13 cellular contexts compared by ENCODE assay signal in the genomic region with DNA sequence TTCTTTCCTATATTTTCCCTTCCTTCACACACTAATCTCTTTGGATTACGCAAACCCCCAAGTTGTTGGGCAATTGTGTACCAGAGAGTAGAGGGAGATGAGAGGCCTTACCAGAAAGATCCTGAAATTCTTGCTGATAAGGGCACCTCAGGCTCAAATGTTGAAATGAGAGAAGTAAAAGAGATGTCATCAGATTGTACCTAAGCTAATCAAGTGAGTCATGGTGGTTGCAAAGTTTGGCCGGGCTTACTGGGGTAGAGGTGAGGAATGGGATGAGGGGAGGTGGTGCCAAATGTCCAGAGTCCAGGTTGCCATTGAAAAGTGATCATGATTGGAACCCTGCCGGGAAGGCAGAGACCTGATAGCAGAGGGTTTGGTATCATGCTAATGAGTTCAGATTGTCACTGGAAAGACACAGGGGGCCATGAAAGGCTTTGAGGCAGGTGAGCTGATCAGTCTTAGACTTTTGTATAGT. TPM values are rescaled to one million over a fixed set of nuclear protein-coding genes. Genes with fewer than 3 reads are reported as not detected.
DNase-seq lines count a peak whose midpoint lies in the region; ATAC-seq and TF ChIP-seq lines count a peak whose summit lies in the region.
"Had no signal": no experiment of that assay in that cellular context is flagged by ENCODE, and none has a peak within 500 bp of the region (broad histone marks: within the 10 kb centered on the region; RNA-seq: fewer than 3 reads in every experiment).

No MANE protein-coding gene starts in this region.

- H3K27me3 ChIP-seq in breast epithelium (no peaks in the 10 kb centered on the region), left lung (no peaks in the 10 kb centered on the region), upper lobe of right lung (no peaks in the 10 kb centered on the region)
- no peaks in the 10 kb centered on the region for H3K27me3 ChIP-seq in CD4-positive, alpha-beta memory T cell (ENCODE audit: insufficient read depth, low read length)
- H3K27me3 ChIP-seq: foreskin keratinocyte had no signal

- H3K36me3 ChIP-seq in breast epithelium (no peaks in the 10 kb centered on the region), left lung (no peaks in the 10 kb centered on the region), upper lobe of right lung (no peaks in the 10 kb centered on the region)
- H3K36me3 ChIP-seq in CD4-positive, alpha-beta memory T cell (ENCODE audit: insufficient read depth, low read length), result no peaks in the 10 kb centered on the region

- H3K9me3 Mint-ChIP-seq in MCF 10A (ENCODE audit: unreplicated experiment), result no peaks in the 10 kb centered on the region
- H3K9me3 Mint-ChIP-seq in CD4-positive, alpha-beta memory T cell, result no peaks in the 10 kb centered on the region

- no peaks in the 10 kb centered on the region for H3K27me3 Mint-ChIP-seq in MCF 10A (ENCODE audit: insufficient read depth, unreplicated experiment)
- no peaks in the 10 kb centered on the region for H3K27me3 Mint-ChIP-seq in CD4-positive, alpha-beta memory T cell

- peak overlapping the region; percentile 10 for H3K27ac Mint-ChIP-seq in MCF 10A (ENCODE audit: low read depth, unreplicated experiment)
- H3K27ac Mint-ChIP-seq in CD4-positive, alpha-beta memory T cell, result peak overlapping the region in 1 of 7 donors; percentile 16

- CTCF ChIA-PET in MCF 10A (lab: Yijun Ruan, JAX), result interaction anchor here (0.6 to 1.0 kb wide), 2 partner anchors 9 to 165 kb away, joined by 3 to 6 read pairs; no protein-coding TSS in a partner anchor
- CTCF ChIA-PET in CD4-positive, alpha-beta memory T cell (lab: Charles Lee; ENCODE audit: partially characterized antibody), result no interaction called here

- no peak overlapping the region for H3K4me3 ChIP-seq in breast epithelium
- H3K4me3 ChIP-seq in left lung, result no peak overlapping the region
- H3K4me3 ChIP-seq in upper lobe of right lung, result no peak overlapping the region
- H3K4me3 ChIP-seq in CD4-positive, alpha-beta memory T cell (ENCODE audit: low read length in 2 of 2), result no peak overlapping the region

- intact Hi-C loops in MCF 10A (cut with micrococcal nuclease) (no loop called here), breast epithelium (cut with DNase I; ENCODE audit: low total_unique reads) (no loop called here), left lung (cut with DNase I) (no loop called here), upper lobe of right lung (cut with DNase I) (no loop called here)
- intact Hi-C loops in CD4-positive, alpha-beta memory T cell (cut with micrococcal nuclease), result no loop called here

- DNase-seq in MCF 10A (ENCODE audit: unreplicated experiment) (peak; percentile 97), breast epithelium (ENCODE audit: low spot score in 2 of 2) (no peak), astrocyte of the hippocampus (ENCODE audit: low read depth, low spot score) (peak; percentile 51), left lung (peak in 1 of 2 donors; percentile 51), upper lobe of right lung (peak; percentile 63)
- DNase-seq in stimulated activated CD4-positive, alpha-beta T cell treated with anti-CD3 and anti-CD28 coated beads, Interleukin-2, amount 100 ng/mL, for 48 hours, result no peak
- no peak for DNase-seq in CD4-positive, alpha-beta memory T cell
- DNase-seq: activated CD4-positive, CD25-positive, alpha-beta regulatory T cell treated with anti-CD3 and anti-CD28 coated beads, Interleukin-2, amount 50 U/mL, for 72 hours; amygdala; stimulated activated CD4-positive, alpha-beta T cell treated with anti-CD3 and anti-CD28 coated beads, Interleukin-4, amount 100 ng/mL, for 24 hours had no signal

- peak overlapping the region; percentile 0 for H3K4me3 Mint-ChIP-seq in MCF 10A (ENCODE audit: unreplicated experiment)
- no peak overlapping the region for H3K4me3 Mint-ChIP-seq in CD4-positive, alpha-beta memory T cell

- H3K9me3 ChIP-seq in breast epithelium (no peaks in the 10 kb centered on the region), left lung (no peaks in the 10 kb centered on the region), upper lobe of right lung (no peaks in the 10 kb centered on the region)
- H3K9me3 ChIP-seq in CD4-positive, alpha-beta memory T cell (ENCODE audit: control insufficient read depth in 1 of 2, low read length in 2 of 2), result no peaks in the 10 kb centered on the region

- POLR2A ChIA-PET in MCF 10A (lab: Yijun Ruan, JAX), result interaction anchor here (0.6 to 3.7 kb wide), 13 partner anchors 10 to 435 kb away, joined by 3 to 29 read pairs (median 5); a partner anchor contains a TSS
- POLR2A ChIA-PET in CD4-positive, alpha-beta memory T cell (lab: Charles Lee; ENCODE audit: partially characterized antibody), result no interaction called here

- no TSS peak for BruUV-seq in MCF 10A (replicated peaks; lab: Mats Ljungman, UMichigan)

- peaks cover 36% of the 10 kb centered on the region for H3K4me1 Mint-ChIP-seq in MCF 10A (ENCODE audit: insufficient read depth, unreplicated experiment)
- no peaks in the 10 kb centered on the region for H3K4me1 Mint-ChIP-seq in CD4-positive, alpha-beta memory T cell

- ATAC-seq in left lung, result peak; percentile 76
- ATAC-seq in upper lobe of right lung, result peak; percentile 80
- no peak for ATAC-seq in HG03280 (IDR thresholded peaks at IDR 0.05; ENCODE audit: unreplicated experiment)
- ATAC-seq: foreskin keratinocyte had no signal

- H3K27ac ChIP-seq in breast epithelium, result no peak overlapping the region
- H3K27ac ChIP-seq in left lung, result peak overlapping the region; percentile 59 to 67
- H3K27ac ChIP-seq in upper lobe of right lung, result peak overlapping the region; percentile 66
- no peak overlapping the region for H3K27ac ChIP-seq in CD4-positive, alpha-beta memory T cell (ENCODE audit: low read depth, low read length)
- H3K27ac ChIP-seq: foreskin keratinocyte had no signal

- no peaks in the 10 kb centered on the region for H3K36me3 Mint-ChIP-seq in MCF 10A (ENCODE audit: insufficient read depth, unreplicated experiment)
- H3K36me3 Mint-ChIP-seq in CD4-positive, alpha-beta memory T cell, result no peaks in the 10 kb centered on the region

- TF ChIP-seq CTCF in MCF 10A (IDR thresholded peaks at IDR 0.05; ENCODE audit: unreplicated experiment) (no peak), breast epithelium (IDR thresholded peaks at IDR 0.05) (no peak), left lung (IDR thresholded peaks at IDR 0.05) (no peak), upper lobe of right lung (IDR thresholded peaks at IDR 0.05) (no peak)

- TF ChIP-seq POLR2A in breast epithelium (IDR thresholded peaks at IDR 0.05), result no peak

- H3K4me1 ChIP-seq in breast epithelium, result no peaks in the 10 kb centered on the region
- H3K4me1 ChIP-seq in left lung, result peaks cover 2 to 19% of the 10 kb centered on the region in 2 donors
- peaks cover 12% of the 10 kb centered on the region for H3K4me1 ChIP-seq in upper lobe of right lung
- no peaks in the 10 kb centered on the region for H3K4me1 ChIP-seq in CD4-positive, alpha-beta memory T cell (ENCODE audit: insufficient read depth, low read length)

RNA-seq across cellular contexts. Expression of a gene that starts 43.1 kb away (rescaled TPM):
- total RNA-seq in MCF 10A (2022) (not detected in 2 replicates), breast epithelium (not detected), left lung (not detected), upper lobe of right lung (not detected)
- not detected for total RNA-seq in CD4-positive, alpha-beta memory T cell
- not detected for polyA plus RNA-seq in CD4-positive, alpha-beta memory T cell
- total RNA-seq: foreskin keratinocyte, urinary bladder had no signal
- polyA plus RNA-seq: foreskin keratinocyte had no signal

Comparison
In these comparisons a context has a peak if more than half of its experiments do, and no peak if none do; other contexts are left out.
1. DNase-seq: peak in MCF 10A (single experiment), astrocyte of the hippocampus (single experiment) and upper lobe of right lung (single experiment); none in breast epithelium (0 of 2), stimulated activated CD4-positive, alpha-beta T cell treated with anti-CD3 and anti-CD28 coated beads, Interleukin-2, amount 100 ng/mL, for 48 hours (0 of 2) and CD4-positive, alpha-beta memory T cell (0 of 5).
2. H3K27ac ChIP-seq: peak in left lung (2 of 2) and upper lobe of right lung (single experiment); none in breast epithelium (0 of 2) and CD4-positive, alpha-beta memory T cell (single experiment).